Comparison of ENCODE assay signal across 16 cellular contexts in genomic region chr12:113069751-113070116, GRCh38. TPM values are rescaled to one million over a fixed set of nuclear protein-coding genes. Genes with fewer than 3 reads are reported as not detected.
DNase-seq lines count a peak whose midpoint lies in the region; ATAC-seq and TF ChIP-seq lines count a peak whose summit lies in the region.
"Had no signal": no experiment of that assay in that cellular context is flagged by ENCODE, and none has a peak within 500 bp of the region (broad histone marks: within the 10 kb centered on the region; RNA-seq: fewer than 3 reads in every experiment).

No MANE protein-coding gene starts in this region.

- no peaks in the 10 kb centered on the region for H3K27me3 Mint-ChIP-seq in activated CD8-positive, alpha-beta memory T cell treated with anti-CD3 and anti-CD28 coated beads, Interleukin-2, amount 10 ng/mL, durations not matched to agents 7 days and 5 days
- no peaks in the 10 kb centered on the region for H3K27me3 Mint-ChIP-seq in activated CD8-positive, alpha-beta T cell treated with anti-CD3 and anti-CD28 coated beads for 36 hours
- no peaks in the 10 kb centered on the region for H3K27me3 Mint-ChIP-seq in stimulated activated memory B cell treated with anti-CD40 and anti-IgM and Interleukin-4, amounts not matched to agents 10 μg/mL and 1 μg/mL and 100 μg/mL, for 72 hours

- DNase-seq in activated CD8-positive, alpha-beta memory T cell treated with anti-CD3 and anti-CD28 coated beads, Interleukin-2, amount 10 ng/mL, durations not matched to agents 7 days and 5 days, result no peak
- no peak for DNase-seq in activated CD8-positive, alpha-beta memory T cell treated with anti-CD3 and anti-CD28 coated beads, Interleukin-2, amount 50 U/mL, for 48 hours
- DNase-seq in activated CD8-positive, alpha-beta T cell treated with anti-CD3 and anti-CD28 coated beads for 36 hours, result no peak
- no peak for DNase-seq in left lobe of liver (ENCODE audit: low spot score)
- DNase-seq: activated CD4-positive, alpha-beta T cell treated with anti-CD3 and anti-CD28 coated beads, Interleukin-2, amount 50 U/mL, for 4 hours; brain microvascular endothelial cell; GM23248; NCI-H2171 treated with DMSO at 0.1 percent for 48 hours; NCI-H526; OCI-M1; psoas muscle had no signal

- no peaks in the 10 kb centered on the region for H3K9me3 Mint-ChIP-seq in activated CD8-positive, alpha-beta memory T cell treated with anti-CD3 and anti-CD28 coated beads, Interleukin-2, amount 10 ng/mL, durations not matched to agents 7 days and 5 days (ENCODE audit: low read depth)
- H3K9me3 Mint-ChIP-seq in activated CD8-positive, alpha-beta T cell treated with anti-CD3 and anti-CD28 coated beads for 36 hours, result no peaks in the 10 kb centered on the region
- H3K9me3 Mint-ChIP-seq in stimulated activated memory B cell treated with anti-CD40 and anti-IgM and Interleukin-4, amounts not matched to agents 10 μg/mL and 1 μg/mL and 100 μg/mL, for 72 hours, result no peaks in the 10 kb centered on the region
- H3K9me3 Mint-ChIP-seq: mesothelial cell of epicardium had no signal

- POLR2A ChIA-PET in activated CD8-positive, alpha-beta T cell treated with anti-CD3 and anti-CD28 coated beads for 36 hours (lab: Charles Lee), result interaction anchor here (1.2 to 2.6 kb wide), 2 partner anchors 9 to 20 kb away, joined by 4 to 11 read pairs; no protein-coding TSS in a partner anchor

- no peak for TF ChIP-seq CTCF in activated CD8-positive, alpha-beta T cell treated with anti-CD3 and anti-CD28 coated beads for 36 hours (IDR thresholded peaks at IDR 0.05)

- no peaks in the 10 kb centered on the region for H3K36me3 Mint-ChIP-seq in activated CD8-positive, alpha-beta memory T cell treated with anti-CD3 and anti-CD28 coated beads, Interleukin-2, amount 10 ng/mL, durations not matched to agents 7 days and 5 days
- H3K36me3 Mint-ChIP-seq in activated CD8-positive, alpha-beta T cell treated with anti-CD3 and anti-CD28 coated beads for 36 hours (ENCODE audit: low read depth), result no peaks in the 10 kb centered on the region
- H3K36me3 Mint-ChIP-seq in stimulated activated memory B cell treated with anti-CD40 and anti-IgM and Interleukin-4, amounts not matched to agents 10 μg/mL and 1 μg/mL and 100 μg/mL, for 72 hours, result peaks cover 29% of the 10 kb centered on the region
- H3K36me3 Mint-ChIP-seq: mesothelial cell of epicardium had no signal

- peaks cover 35% of the 10 kb centered on the region for H3K4me1 Mint-ChIP-seq in activated CD8-positive, alpha-beta memory T cell treated with anti-CD3 and anti-CD28 coated beads, Interleukin-2, amount 10 ng/mL, durations not matched to agents 7 days and 5 days
- H3K4me1 Mint-ChIP-seq in activated CD8-positive, alpha-beta T cell treated with anti-CD3 and anti-CD28 coated beads for 36 hours (ENCODE audit: low read depth), result peaks cover 49% of the 10 kb centered on the region
- peaks cover 94% of the 10 kb centered on the region for H3K4me1 Mint-ChIP-seq in stimulated activated memory B cell treated with anti-CD40 and anti-IgM and Interleukin-4, amounts not matched to agents 10 μg/mL and 1 μg/mL and 100 μg/mL, for 72 hours
- H3K4me1 Mint-ChIP-seq: mesothelial cell of epicardium had no signal

- H3K4me3 Mint-ChIP-seq in activated CD8-positive, alpha-beta memory T cell treated with anti-CD3 and anti-CD28 coated beads, Interleukin-2, amount 10 ng/mL, durations not matched to agents 7 days and 5 days, result no peak overlapping the region
- peak overlapping the region; percentile 54 for H3K4me3 Mint-ChIP-seq in activated CD8-positive, alpha-beta T cell treated with anti-CD3 and anti-CD28 coated beads for 36 hours
- peak overlapping the region; percentile 45 for H3K4me3 Mint-ChIP-seq in stimulated activated memory B cell treated with anti-CD40 and anti-IgM and Interleukin-4, amounts not matched to agents 10 μg/mL and 1 μg/mL and 100 μg/mL, for 72 hours
- H3K4me3 Mint-ChIP-seq: mesothelial cell of epicardium had no signal

- CTCF ChIA-PET in activated CD8-positive, alpha-beta memory T cell treated with anti-CD3 and anti-CD28 coated beads, Interleukin-2, amount 10 ng/mL, durations not matched to agents 7 days and 5 days (lab: Charles Lee), result interaction anchor here (0.6 to 3.0 kb wide), 6 partner anchors 14 to 897 kb away, joined by 3 to 11 read pairs (median 4); partner anchors contain the start of gene RBM19
- CTCF ChIA-PET in activated CD8-positive, alpha-beta T cell treated with anti-CD3 and anti-CD28 coated beads for 36 hours (lab: Charles Lee), result interaction anchor here (0.7 to 2.2 kb wide), 3 partner anchors 21 to 105 kb away, joined by 3 to 10 read pairs (median 8); no protein-coding TSS in a partner anchor

- intact Hi-C loops in activated CD8-positive, alpha-beta T cell treated with anti-CD3 and anti-CD28 coated beads for 36 hours (cut with micrococcal nuclease), result no loop called here

- ATAC-seq in activated CD8-positive, alpha-beta memory T cell treated with anti-CD3 and anti-CD28 coated beads, Interleukin-2, amount 10 ng/mL, durations not matched to agents 7 days and 5 days, result no peak
- ATAC-seq in GM21619 (IDR thresholded peaks at IDR 0.05; ENCODE audit: unreplicated experiment) (peak; percentile 30), GM19455 (IDR thresholded peaks at IDR 0.05; ENCODE audit: unreplicated experiment) (no peak), left lobe of liver (no peak), GM18511 (IDR thresholded peaks at IDR 0.05; ENCODE audit: unreplicated experiment) (no peak)
- ATAC-seq in activated CD8-positive, alpha-beta T cell treated with anti-CD3 and anti-CD28 coated beads for 36 hours, result no peak
- ATAC-seq in stimulated activated memory B cell treated with anti-CD40 and anti-IgM and Interleukin-4, amounts not matched to agents 10 μg/mL and 1 μg/mL and 100 μg/mL, for 72 hours, result no peak
- ATAC-seq: psoas muscle had no signal

- peak overlapping the region; percentile 71 for H3K27ac Mint-ChIP-seq in activated CD8-positive, alpha-beta memory T cell treated with anti-CD3 and anti-CD28 coated beads, Interleukin-2, amount 10 ng/mL, durations not matched to agents 7 days and 5 days
- peak overlapping the region; percentile 87 for H3K27ac Mint-ChIP-seq in activated CD8-positive, alpha-beta T cell treated with anti-CD3 and anti-CD28 coated beads for 36 hours
- H3K27ac Mint-ChIP-seq in stimulated activated memory B cell treated with anti-CD40 and anti-IgM and Interleukin-4, amounts not matched to agents 10 μg/mL and 1 μg/mL and 100 μg/mL, for 72 hours, result peak overlapping the region; percentile 68
- H3K27ac Mint-ChIP-seq: mesothelial cell of epicardium had no signal

RNA-seq across cellular contexts. Expression of gene DTX1, which starts 13.2 kb away (rescaled TPM):
- under 1 TPM; 0.16 to 0.35 TPM for total RNA-seq in activated CD8-positive, alpha-beta memory T cell treated with anti-CD3 and anti-CD28 coated beads, Interleukin-2, amount 10 ng/mL, durations not matched to agents 7 days and 5 days
- 1 to 10 TPM; 2.9 to 3.4 TPM for total RNA-seq in activated CD8-positive, alpha-beta T cell treated with anti-CD3 and anti-CD28 coated beads for 36 hours
- 24.5 TPM for total RNA-seq in left lobe of liver
- total RNA-seq: GM23248 had no signal
